In genomic region chr1:20366766-20367602, GRCh38 we compare ENCODE assay signal across 8 cellular contexts.
A peak's percentile ranks its signal among the peaks of the same experiment; 100 is the strongest.
DNase-seq lines count a peak whose midpoint lies in the region; ATAC-seq and TF ChIP-seq lines count a peak whose summit lies in the region.

No MANE protein-coding gene starts in this region.

- H3K36me3 ChIP-seq in mammary epithelial cell (ENCODE audit: insufficient read depth, low read length) (no peaks in the 10 kb centered on the region), transverse colon (no peaks in the 10 kb centered on the region)

- peak overlapping the region; percentile 74 for H2AFZ ChIP-seq in mammary epithelial cell (ENCODE audit: low read depth, low read length)

- H4K20me1 ChIP-seq in mammary epithelial cell (ENCODE audit: insufficient read depth, low read length), result no peaks in the 10 kb centered on the region

- H3K4me1 ChIP-seq in mammary epithelial cell (ENCODE audit: insufficient read depth, low read length) (peaks cover 26% of the 10 kb centered on the region), transverse colon (peaks cover 0 to 22% (median 16%) of the 10 kb centered on the region in 4 donors)

- H3K79me2 ChIP-seq in mammary epithelial cell (ENCODE audit: insufficient read depth, low read length), result no peaks in the 10 kb centered on the region

- H3K27me3 ChIP-seq in mammary epithelial cell (ENCODE audit: insufficient read depth, low read length) (peaks cover 7% of the 10 kb centered on the region), transverse colon (peaks cover 86% of the 10 kb centered on the region)

- dilution Hi-C loops in mammary epithelial cell (cut with HindIII; ENCODE audit: low sequenced_read_pairs), result no loop called here

- no peak overlapping the region for H3K27ac ChIP-seq in mammary epithelial cell (ENCODE audit: insufficient read depth, low read depth, low read length)
- H3K27ac ChIP-seq in transverse colon, result no peak overlapping the region

- WGBS in mammary epithelial cell (ENCODE audit: low coverage, missing lambda C conversion rate), result 6% methylated on average over 32 of the region's 42 CpGs
- WGBS in transverse colon (ENCODE audit: low coverage in 1 of 2), 2 donors, result 7% methylated on average over 42 of the region's 42 CpGs; no CpG with 5 or more reads in 1 of the 2 donors

- peak overlapping the region; percentile 1 to 15 (median 10) for H3K4me3 ChIP-seq in mammary epithelial cell (replicated peaks in 1 of 3; ENCODE audit: insufficient read depth in 1 of 3, low read depth in 2 of 3, low read length in 3 of 3)
- peak overlapping the region; percentile 7 to 44 (median 16) for H3K4me3 ChIP-seq in transverse colon

- TF ChIP-seq EP300 in Ishikawa (IDR thresholded peaks at IDR 0.05; ENCODE audit: borderline replicate concordance) (no peak), transverse colon (IDR thresholded peaks at IDR 0.05; ENCODE audit: low read depth) (no peak)

- TF ChIP-seq POLR2A in transverse colon (IDR thresholded peaks at IDR 0.05), result no peak

- TF ChIP-seq CTCF in mammary epithelial cell (conservative IDR thresholded peaks at IDR 0.05 in 1 of 2, IDR thresholded peaks at IDR 0.05 in 1 of 2; ENCODE audit: extremely low read depth in 1 of 2, insufficient read depth in 1 of 2, low read depth in 1 of 2, low read length in 2 of 2) (peak; percentile 72 to 80), transverse colon (IDR thresholded peaks at IDR 0.05) (peak; percentile 35 to 69 (median 52))

- intact Hi-C loops in mammary epithelial cell (cut with micrococcal nuclease) (loop anchor here (10.0 kb wide), 1 partner anchor 268 kb away; the partner anchor contains the start of gene PINK1), transverse colon (cut with DNase I; ENCODE audit: low total_unique reads) (no loop called here)

- peak overlapping the region; percentile 83 for H3K4me2 ChIP-seq in mammary epithelial cell (ENCODE audit: insufficient read depth, low read depth, low read length)

- no peaks in the 10 kb centered on the region for H3K9me3 ChIP-seq in mammary epithelial cell (replicated peaks; ENCODE audit: insufficient read depth, low read length)
- no peaks in the 10 kb centered on the region for H3K9me3 ChIP-seq in transverse colon

- no peak for TF ChIP-seq RAD21 in Ishikawa (IDR thresholded peaks at IDR 0.05; ENCODE audit: low read depth)

- ATAC-seq in GM21737 (IDR thresholded peaks at IDR 0.05; ENCODE audit: unreplicated experiment) (no peak), HG03097 (IDR thresholded peaks at IDR 0.05; ENCODE audit: low FRiP score, unreplicated experiment) (no peak), HG03354 (IDR thresholded peaks at IDR 0.05; ENCODE audit: poor library complexity, severe bottlenecking, unreplicated experiment) (no peak)

- in situ Hi-C loops in mammary epithelial cell (cut with MboI; ENCODE audit: low sequenced_read_pairs in 2 of 2), result loop anchor here in 1 of 2 donors (10.0 kb wide), 1 partner anchor 128 kb away; no protein-coding TSS in a partner anchor
- in situ Hi-C loops in transverse colon (cut with MboI; ENCODE audit: low pct_ligation_motif_present in 1 of 4, low pct_unique_long_range_greater_than_20kb in 1 of 4, low sequenced_read_pairs in 3 of 4), result no loop called here

- DNase-seq in D341Med (ENCODE audit: low spot score), result peak; percentile 40
- DNase-seq in mammary epithelial cell, result peak; percentile 48
- peak; percentile 55 for DNase-seq in kidney tubule cell (ENCODE audit: low spot score)
- peak; percentile 52 for DNase-seq in transverse colon

- BruUV-seq in mammary epithelial cell (replicated peaks; lab: Mats Ljungman, UMichigan), result no TSS peak

- H3K9ac ChIP-seq in mammary epithelial cell (ENCODE audit: insufficient read depth, low read length), result no peak overlapping the region

- CTCF ChIA-PET in mammary epithelial cell (lab: Charles Lee; ENCODE audit: low non-redundant PET), result no interaction called here

TF ChIP-seq in Ishikawa, 13 proteins besides CTCF, POLR2A, EP300 and RAD21:
- peak; percentile 44; the same call in 1 of the 2 replicates for TF ChIP-seq MAX (IDR thresholded peaks at IDR 0.05)
- TF ChIP-seq NFIC (IDR thresholded peaks at IDR 0.05), result no peak
